Comparison of ENCODE assay signal across 16 cellular contexts in the genomic region with DNA sequence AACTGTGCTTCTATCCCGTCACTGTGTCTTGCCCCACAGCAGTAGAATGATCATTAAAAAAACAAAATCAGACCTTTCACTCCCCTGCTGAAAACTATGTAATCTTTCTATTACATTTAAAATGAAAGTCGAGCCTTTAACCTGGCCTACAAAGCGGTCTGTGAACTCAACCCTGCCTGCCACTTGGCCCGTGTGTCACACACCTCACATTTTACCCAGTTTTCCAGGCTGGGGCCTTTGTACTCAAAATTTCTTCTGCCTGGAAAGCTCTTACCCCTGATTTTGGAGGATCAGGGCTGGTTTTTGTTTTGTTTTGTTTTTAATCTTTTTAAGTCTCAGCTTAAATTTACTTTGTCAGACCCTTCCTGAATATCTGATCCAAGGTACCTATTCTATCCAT.
"Had no signal": no experiment of that assay in that cellular context is flagged by ENCODE, and none has a peak within 500 bp of the region (broad histone marks: within the 10 kb centered on the region; RNA-seq: fewer than 3 reads in every experiment).

No MANE protein-coding gene starts in this region.

- H3K27ac Mint-ChIP-seq: natural killer cell treated with Interleukin-12 subunit alpha and Interleukin-12 subunit beta and Interleukin-15 and Interleukin-18, amount 100 ng/mL, for 72 hours had no signal

- H3K36me3 ChIP-seq: prostate gland had no signal

- H3K4me3 ChIP-seq: prostate gland, testis had no signal

- H3K9me3 ChIP-seq: prostate gland, testis had no signal

- H3K27me3 Mint-ChIP-seq: natural killer cell treated with Interleukin-12 subunit alpha and Interleukin-12 subunit beta and Interleukin-15 and Interleukin-18, amount 100 ng/mL, for 72 hours; stimulated activated naive CD8-positive, alpha-beta T cell treated with anti-CD3 and anti-CD28 coated beads, Interleukin-15, amount 100 ng/mL, for 72 hours; T-cell had no signal

- H3K4me1 ChIP-seq: prostate gland had no signal

- H3K36me3 Mint-ChIP-seq: natural killer cell treated with Interleukin-12 subunit alpha and Interleukin-12 subunit beta and Interleukin-15 and Interleukin-18, amount 100 ng/mL, for 72 hours had no signal

- DNase-seq: activated CD4-positive, alpha-beta T cell treated with anti-CD3 and anti-CD28 coated beads for 1 hour; activated CD4-positive, alpha-beta T cell treated with anti-CD3 and anti-CD28 coated beads, Interleukin-2, amount 50 U/mL, for 4 hours; activated naive CD4-positive, alpha-beta T cell; activated T-cell treated with anti-CD3 and anti-CD28 coated beads for 4 hours; aorta; hippocampal formation; kidney; left ventricle myocardium superior; mesenchymal stem cell; occipital lobe; stimulated activated naive CD8-positive, alpha-beta T cell treated with anti-CD3 and anti-CD28 coated beads, Interleukin-15, amount 100 ng/mL, for 72 hours; T-cell; T1000; testis had no signal

- H3K9me3 Mint-ChIP-seq: natural killer cell treated with Interleukin-12 subunit alpha and Interleukin-12 subunit beta and Interleukin-15 and Interleukin-18, amount 100 ng/mL, for 72 hours; stimulated activated naive CD8-positive, alpha-beta T cell treated with anti-CD3 and anti-CD28 coated beads, Interleukin-15, amount 100 ng/mL, for 72 hours; T-cell had no signal

- ATAC-seq: left ventricle myocardium superior; natural killer cell treated with Interleukin-12 subunit alpha and Interleukin-12 subunit beta and Interleukin-15 and Interleukin-18, amount 100 ng/mL, for 72 hours; stimulated activated naive CD8-positive, alpha-beta T cell treated with anti-CD3 and anti-CD28 coated beads, Interleukin-15, amount 100 ng/mL, for 72 hours; T-cell had no signal

- H3K27ac ChIP-seq: prostate gland had no signal

- H3K4me3 Mint-ChIP-seq: natural killer cell treated with Interleukin-12 subunit alpha and Interleukin-12 subunit beta and Interleukin-15 and Interleukin-18, amount 100 ng/mL, for 72 hours; stimulated activated naive CD8-positive, alpha-beta T cell treated with anti-CD3 and anti-CD28 coated beads, Interleukin-15, amount 100 ng/mL, for 72 hours; T-cell had no signal

- H3K27me3 ChIP-seq: testis had no signal
